ENCODE assay signal across 1 cellular context in genomic region chr2:112817082-112817481, GRCh38.
TF ChIP-seq lines count a peak whose summit lies in the region.

No MANE protein-coding gene starts in this region.

TF ChIP-seq in H1, 55 proteins besides CTCF, POLR2A, EP300 and RAD21:
- TF ChIP-seq KDM4A (IDR thresholded peaks at IDR 0.05; ENCODE audit: low read depth, low read length, severe bottlenecking) (no peak), SP4 (IDR thresholded peaks at IDR 0.05; ENCODE audit: low read length) (no peak), JUND (IDR thresholded peaks at IDR 0.05; ENCODE audit: low read length) (no peak)
